In genomic region chr6:14499804-14500203, GRCh38 we compare ENCODE assay signal across 9 cellular contexts.
A peak's percentile ranks its signal among the peaks of the same experiment; 100 is the strongest.
DNase-seq lines count a peak whose midpoint lies in the region; ATAC-seq and TF ChIP-seq lines count a peak whose summit lies in the region.
"Had no signal": no experiment of that assay in that cellular context is flagged by ENCODE, and none has a peak within 500 bp of the region (broad histone marks: within the 10 kb centered on the region; RNA-seq: fewer than 3 reads in every experiment).

No MANE protein-coding gene starts in this region.

- H3K9me3 ChIP-seq in GM23248 (ENCODE audit: low read depth), result no peaks in the 10 kb centered on the region

- in situ Hi-C loops in GM23248 (cut with MboI), result no loop called here

- intact Hi-C loops in left colon (cut with DNase I, micrococcal nuclease), result no loop called here

- no peak for ATAC-seq in left colon

- peaks cover 8% of the 10 kb centered on the region; the same call in 1 of the 2 replicates for H3K4me1 ChIP-seq in GM23248 (ENCODE audit: insufficient read depth)

- H3K36me3 ChIP-seq in GM23248 (ENCODE audit: low read depth), result no peaks in the 10 kb centered on the region

- H3K9me2 ChIP-seq in GM23248 (ENCODE audit: insufficient read depth), result no peaks in the 10 kb centered on the region

- POLR2A ChIA-PET in RWPE1 (lab: Yijun Ruan, JAX; ENCODE audit: low non-redundant PET), result no interaction called here

- CTCF ChIA-PET in RWPE1 (lab: Yijun Ruan, JAX), result no interaction called here

- TF ChIP-seq CTCF in RWPE1 (conservative IDR thresholded peaks at IDR 0.05; ENCODE audit: low read depth) (no peak), fibroblast of mammary gland (conservative IDR thresholded peaks at IDR 0.05; ENCODE audit: control insufficient read depth, insufficient read depth, low read depth, low read length) (no peak), retinal pigment epithelial cell (conservative IDR thresholded peaks at IDR 0.05; ENCODE audit: low read depth, low read length) (peak; percentile 3)

- H3K4me2 ChIP-seq in GM23248 (ENCODE audit: unreplicated experiment), result peak overlapping the region; percentile 44

- H3F3A ChIP-seq in GM23248 (ENCODE audit: insufficient read depth), result 0 out of 2 replicates have a peak, but pooled peaks cover 5% of the 10 kb centered on the region

- no peak overlapping the region for H3K27ac ChIP-seq in GM23248
- peak overlapping the region; percentile 73 for H3K27ac ChIP-seq in RWPE1

- no peaks in the 10 kb centered on the region for H3K79me2 ChIP-seq in GM23248 (ENCODE audit: insufficient read depth)

- H3K4me3 ChIP-seq in GM23248 (peak overlapping the region; percentile 35), fibroblast of mammary gland (ENCODE audit: control insufficient read depth, low read depth, low read length) (no peak overlapping the region), retinal pigment epithelial cell (ENCODE audit: low read length) (no peak overlapping the region)

- WGBS in GM23248 (ENCODE audit: low coverage in 1 of 2, low lambda C conversion rate in 2 of 2, missing lambda C conversion rate in 2 of 2), 2 experiments, result 8 to 13% methylated on average over 8 of the region's 8 CpGs

- no peaks in the 10 kb centered on the region for H3K27me3 ChIP-seq in GM23248 (replicated peaks; ENCODE audit: insufficient read depth)

- peak; percentile 90 for DNase-seq in GM23248
- peak; percentile 64 for DNase-seq in RWPE1 (ENCODE audit: low spot score)
- DNase-seq in fibroblast of mammary gland (ENCODE audit: low read depth), result peak; percentile 65
- DNase-seq in retinal pigment epithelial cell (ENCODE audit: low read depth), result peak; percentile 92
- DNase-seq in activated T-cell treated with anti-CD3 and anti-CD28 coated beads, Interleukin-2, amount 50 U/mL, for 1 hour, result no peak
- no peak for DNase-seq in left colon
- no peak for DNase-seq in activated effector memory CD4-positive, alpha-beta T cell treated with anti-CD3 and anti-CD28 coated beads, Interleukin-2, amount 50 U/mL, for 16 hours
- DNase-seq in mucosa of gallbladder (ENCODE audit: low spot score), result no peak
- DNase-seq: NCI-H187 treated with DMSO at 0.1 percent for 48 hours had no signal

- H2AFZ ChIP-seq in GM23248, result no peak overlapping the region

- H3K9ac ChIP-seq in GM23248, result no peak overlapping the region

- no peaks in the 10 kb centered on the region for H4K20me1 ChIP-seq in GM23248 (ENCODE audit: insufficient read depth)

Comparison
In these comparisons a context has a peak if more than half of its experiments do, and no peak if none do; other contexts are left out.
1. DNase-seq: peak in GM23248 (single experiment), RWPE1 (single experiment), fibroblast of mammary gland (single experiment) and retinal pigment epithelial cell (single experiment); none in activated T-cell treated with anti-CD3 and anti-CD28 coated beads, Interleukin-2, amount 50 U/mL, for 1 hour (single experiment), left colon (0 of 2), activated effector memory CD4-positive, alpha-beta T cell treated with anti-CD3 and anti-CD28 coated beads, Interleukin-2, amount 50 U/mL, for 16 hours (single experiment) and mucosa of gallbladder (single experiment).